Comparison of ENCODE assay signal across 8 cellular contexts in the genomic region with DNA sequence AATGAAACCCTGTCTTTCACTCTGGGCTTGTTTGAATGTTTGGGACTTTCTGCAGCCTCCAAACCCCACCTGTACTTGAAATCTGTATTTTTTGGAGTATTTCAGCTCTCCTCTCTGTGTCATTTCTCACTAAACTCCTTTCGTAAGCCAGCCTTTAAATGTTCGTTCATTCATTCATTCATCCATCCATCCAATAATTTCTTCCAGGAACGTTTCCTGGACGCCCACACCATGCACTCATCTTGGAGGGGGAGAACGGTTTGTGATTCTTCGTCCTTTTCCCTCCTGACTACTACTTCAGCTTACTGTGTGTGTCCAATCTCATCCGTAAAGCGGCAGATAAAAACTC. TPM values are rescaled to one million over a fixed set of nuclear protein-coding genes. Genes with fewer than 3 reads are reported as not detected.
DNase-seq lines count a peak whose midpoint lies in the region; ATAC-seq and TF ChIP-seq lines count a peak whose summit lies in the region.

No MANE protein-coding gene starts in this region.

- H4K20me1 ChIP-seq in neural cell (ENCODE audit: insufficient read depth), result no peaks in the 10 kb centered on the region

- H3K27me3 Mint-ChIP-seq in CD4-positive, CD25-positive, alpha-beta regulatory T cell, result peaks cover 17% of the 10 kb centered on the region

- H3K4me3 Mint-ChIP-seq in CD4-positive, CD25-positive, alpha-beta regulatory T cell, result peak overlapping the region; percentile 80 to 95 (median 90)

- H3K27ac ChIP-seq in CD4-positive, CD25-positive, alpha-beta regulatory T cell (ENCODE audit: insufficient read depth, low read length, poor library complexity, severe bottlenecking), result no peak overlapping the region
- H3K27ac ChIP-seq in caudate nucleus (ENCODE audit: low read depth, low read length) (peak overlapping the region; percentile 74), neural cell (ENCODE audit: low read length) (no peak overlapping the region)

- H3K4me3 ChIP-seq in CD4-positive, CD25-positive, alpha-beta regulatory T cell (ENCODE audit: low read depth, low read length), result peak overlapping the region; percentile 78
- H3K4me3 ChIP-seq in neural cell (ENCODE audit: low read length), result peak overlapping the region; percentile 97

- H3K4me1 Mint-ChIP-seq in CD4-positive, CD25-positive, alpha-beta regulatory T cell, result peaks cover 9 to 45% (median 30%) of the 10 kb centered on the region in 4 donors

- H3K9me2 ChIP-seq in neural cell (ENCODE audit: insufficient read depth, low read length), result no peaks in the 10 kb centered on the region

- TF ChIP-seq EP300 in neural cell (conservative IDR thresholded peaks at IDR 0.05; ENCODE audit: poor library complexity, severe bottlenecking), result no peak

- no peak for ATAC-seq in CD4-positive, CD25-positive, alpha-beta regulatory T cell (ENCODE audit: low read depth in 2 of 2)
- peak; percentile 9 for ATAC-seq in HG02943 (IDR thresholded peaks at IDR 0.05; ENCODE audit: low read depth, unreplicated experiment)
- ATAC-seq in GM19328 (IDR thresholded peaks at IDR 0.05; ENCODE audit: unreplicated experiment), result no peak
- ATAC-seq in GM18520 (IDR thresholded peaks at IDR 0.05; ENCODE audit: unreplicated experiment), result no peak

- H3F3A ChIP-seq in neural cell (ENCODE audit: insufficient read depth, low read length, poor library complexity, severe bottlenecking), result no peaks in the 10 kb centered on the region

- H3K4me2 ChIP-seq in neural cell (ENCODE audit: low read length), result peak overlapping the region; percentile 17

- H2AFZ ChIP-seq in neural cell (ENCODE audit: low read depth, low read length), result no peak overlapping the region

- no peaks in the 10 kb centered on the region for H3K36me3 ChIP-seq in CD4-positive, CD25-positive, alpha-beta regulatory T cell (ENCODE audit: control insufficient read depth, insufficient read depth, low read length)
- no peaks in the 10 kb centered on the region for H3K36me3 ChIP-seq in neural cell (ENCODE audit: insufficient read depth, low read length)

- H3K9me3 ChIP-seq in CD4-positive, CD25-positive, alpha-beta regulatory T cell (ENCODE audit: control insufficient read depth in 2 of 2, low read length in 2 of 2), result no peaks in the 10 kb centered on the region
- H3K9me3 ChIP-seq in neural cell (ENCODE audit: low read length), result no peaks in the 10 kb centered on the region

- no peaks in the 10 kb centered on the region for H3K9me3 Mint-ChIP-seq in CD4-positive, CD25-positive, alpha-beta regulatory T cell

- no peak for TF ChIP-seq RAD21 in neural cell (conservative IDR thresholded peaks at IDR 0.05)

- TF ChIP-seq CTCF in neural cell (IDR thresholded peaks at IDR 0.05; ENCODE audit: poor library complexity, severe bottlenecking), result no peak

- peaks cover 38% of the 10 kb centered on the region for H3K79me2 ChIP-seq in neural cell (replicated peaks; ENCODE audit: insufficient read depth, low read length)

- DNase-seq in CD4-positive, CD25-positive, alpha-beta regulatory T cell, result no peak
- DNase-seq in caudate nucleus (lab: John Stamatoyannopoulos, UW) (no peak), cortex of kidney (lab: John Stamatoyannopoulos, UW) (no peak), NCI-H82 (lab: John Stamatoyannopoulos, UW) (no peak)

- H3K4me1 ChIP-seq in CD4-positive, CD25-positive, alpha-beta regulatory T cell (ENCODE audit: control insufficient read depth, insufficient read depth, low read length, poor library complexity, severe bottlenecking), result peaks cover 25% of the 10 kb centered on the region

- no peak overlapping the region for H3K9ac ChIP-seq in neural cell (ENCODE audit: low read length)

- peaks cover 3% of the 10 kb centered on the region for H3K36me3 Mint-ChIP-seq in CD4-positive, CD25-positive, alpha-beta regulatory T cell

- H3K27me3 ChIP-seq in CD4-positive, CD25-positive, alpha-beta regulatory T cell (ENCODE audit: control insufficient read depth, insufficient read depth, low read length), result peaks cover 3% of the 10 kb centered on the region
- no peaks in the 10 kb centered on the region for H3K27me3 ChIP-seq in neural cell (ENCODE audit: insufficient read depth, low read depth, low read length)

- H3K27ac Mint-ChIP-seq in CD4-positive, CD25-positive, alpha-beta regulatory T cell, result peak overlapping the region in 2 of 3 donors; percentile 68 to 75

TF ChIP-seq in neural cell, 6 proteins besides CTCF, POLR2A, EP300 and RAD21:
- TF ChIP-seq TAF1 (IDR thresholded peaks at IDR 0.05; ENCODE audit: low read depth) (no peak), EZH2 (IDR thresholded peaks at IDR 0.05; ENCODE audit: borderline replicate concordance, insufficient read depth, low read length, poor library complexity, severe bottlenecking) (no peak), MXI1 (conservative IDR thresholded peaks at IDR 0.05; ENCODE audit: poor library complexity, severe bottlenecking) (no peak), POLR2AphosphoS5 (IDR thresholded peaks at IDR 0.05) (no peak), SMC3 (conservative IDR thresholded peaks at IDR 0.05; ENCODE audit: poor library complexity) (no peak)
- TF ChIP-seq, protein P1, sequence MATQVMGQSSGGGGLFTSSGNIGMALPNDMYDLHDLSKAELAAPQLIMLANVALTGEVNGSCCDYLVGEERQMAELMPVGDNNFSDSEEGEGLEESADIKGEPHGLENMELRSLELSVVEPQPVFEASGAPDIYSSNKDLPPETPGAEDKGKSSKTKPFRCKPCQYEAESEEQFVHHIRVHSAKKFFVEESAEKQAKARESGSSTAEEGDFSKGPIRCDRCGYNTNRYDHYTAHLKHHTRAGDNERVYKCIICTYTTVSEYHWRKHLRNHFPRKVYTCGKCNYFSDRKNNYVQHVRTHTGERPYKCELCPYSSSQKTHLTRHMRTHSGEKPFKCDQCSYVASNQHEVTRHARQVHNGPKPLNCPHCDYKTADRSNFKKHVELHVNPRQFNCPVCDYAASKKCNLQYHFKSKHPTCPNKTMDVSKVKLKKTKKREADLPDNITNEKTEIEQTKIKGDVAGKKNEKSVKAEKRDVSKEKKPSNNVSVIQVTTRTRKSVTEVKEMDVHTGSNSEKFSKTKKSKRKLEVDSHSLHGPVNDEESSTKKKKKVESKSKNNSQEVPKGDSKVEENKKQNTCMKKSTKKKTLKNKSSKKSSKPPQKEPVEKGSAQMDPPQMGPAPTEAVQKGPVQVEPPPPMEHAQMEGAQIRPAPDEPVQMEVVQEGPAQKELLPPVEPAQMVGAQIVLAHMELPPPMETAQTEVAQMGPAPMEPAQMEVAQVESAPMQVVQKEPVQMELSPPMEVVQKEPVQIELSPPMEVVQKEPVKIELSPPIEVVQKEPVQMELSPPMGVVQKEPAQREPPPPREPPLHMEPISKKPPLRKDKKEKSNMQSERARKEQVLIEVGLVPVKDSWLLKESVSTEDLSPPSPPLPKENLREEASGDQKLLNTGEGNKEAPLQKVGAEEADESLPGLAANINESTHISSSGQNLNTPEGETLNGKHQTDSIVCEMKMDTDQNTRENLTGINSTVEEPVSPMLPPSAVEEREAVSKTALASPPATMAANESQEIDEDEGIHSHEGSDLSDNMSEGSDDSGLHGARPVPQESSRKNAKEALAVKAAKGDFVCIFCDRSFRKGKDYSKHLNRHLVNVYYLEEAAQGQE (IDR thresholded peaks at IDR 0.05; ENCODE audit: borderline replicate concordance), result no peak
TF ChIP-seq in neural cell: peak in this region for 0.

RNA-seq across cellular contexts. Expression of a gene that starts 0.6 kb away (rescaled TPM):
- 8.8 TPM for total RNA-seq in CD4-positive, CD25-positive, alpha-beta regulatory T cell
- polyA plus RNA-seq in CD4-positive, CD25-positive, alpha-beta regulatory T cell, result 1 to 10 TPM in 3 of 4 donors, under 1 TPM in 1; 0.76 to 2.7 (median 1.3) TPM
- polyA plus RNA-seq in neural cell, result 38.9 and 45.7 TPM in 2 replicates
- polyA minus RNA-seq in neural cell, result 57.7 and 58.9 TPM in 2 replicates

Comparison
In these comparisons a context has a peak if more than half of its experiments do, and no peak if none do; other contexts are left out.
1. RNA of a gene that starts 0.6 kb away (polyA plus RNA-seq): 38.9 to 45.7 TPM in neural cell; 0.76 to 2.7 TPM in CD4-positive, CD25-positive, alpha-beta regulatory T cell; every median in the first group is over 10 times any median in the second.